Comparison of ENCODE assay signal across 24 cellular contexts in genomic region chr3:19199131-19199530, GRCh38.
DNase-seq lines count a peak whose midpoint lies in the region; ATAC-seq and TF ChIP-seq lines count a peak whose summit lies in the region.
"Had no signal": no experiment of that assay in that cellular context is flagged by ENCODE, and none has a peak within 500 bp of the region (broad histone marks: within the 10 kb centered on the region; RNA-seq: fewer than 3 reads in every experiment).

No MANE protein-coding gene starts in this region.

- ATAC-seq in GM21737 (IDR thresholded peaks at IDR 0.05; ENCODE audit: unreplicated experiment), result no peak
- ATAC-seq: GM12878 had no signal

- TF ChIP-seq CTCF in GM13976 (IDR thresholded peaks at IDR 0.05; ENCODE audit: borderline replicate concordance, control extremely low read depth, extremely low read depth, insufficient read depth, missing control alignments), result no peak

- in situ Hi-C loops in GM13976 (cut with MboI; ENCODE audit: low sequenced_read_pairs, unreplicated experiment), result no loop called here

- DNase-seq in caudate nucleus (lab: John Stamatoyannopoulos, UW), result no peak
- DNase-seq in foreskin melanocyte, result peak; percentile 84
- DNase-seq in substantia nigra (lab: John Stamatoyannopoulos, UW), result no peak
- no peak for DNase-seq in GM13976 (ENCODE audit: low spot score)
- DNase-seq in NCI-H526 treated with DMSO at 0.1 percent for 48 hours (lab: John Stamatoyannopoulos, UW), result no peak
- DNase-seq in stimulated activated CD8-positive, alpha-beta memory T cell treated with anti-CD3 and anti-CD28 coated beads, Interleukin-4, amount 100 ng/mL, for 48 hours, result no peak
- DNase-seq: 8988T; ACHN; BE2C; C1 segment of cervical spinal cord; CD4-positive, alpha-beta memory T cell; CD4-positive, CD25-positive, alpha-beta regulatory T cell; CD8-positive, alpha-beta memory T cell; COR-L47; DMS 273 treated with DMSO at 0.1 percent for 48 hours; DMS153; DMS53; DMS79; DND-41; EL; GDM1 had no signal

- peak overlapping the region; percentile 53 for H3K27ac ChIP-seq in caudate nucleus (ENCODE audit: low read depth, low read length)
- peak overlapping the region; percentile 63 for H3K27ac ChIP-seq in substantia nigra (ENCODE audit: low read depth, low read length, poor library complexity, severe bottlenecking)
- H3K27ac ChIP-seq: BLaER1 had no signal
